1 cellular context compared by ENCODE assay signal in the genomic region with DNA sequence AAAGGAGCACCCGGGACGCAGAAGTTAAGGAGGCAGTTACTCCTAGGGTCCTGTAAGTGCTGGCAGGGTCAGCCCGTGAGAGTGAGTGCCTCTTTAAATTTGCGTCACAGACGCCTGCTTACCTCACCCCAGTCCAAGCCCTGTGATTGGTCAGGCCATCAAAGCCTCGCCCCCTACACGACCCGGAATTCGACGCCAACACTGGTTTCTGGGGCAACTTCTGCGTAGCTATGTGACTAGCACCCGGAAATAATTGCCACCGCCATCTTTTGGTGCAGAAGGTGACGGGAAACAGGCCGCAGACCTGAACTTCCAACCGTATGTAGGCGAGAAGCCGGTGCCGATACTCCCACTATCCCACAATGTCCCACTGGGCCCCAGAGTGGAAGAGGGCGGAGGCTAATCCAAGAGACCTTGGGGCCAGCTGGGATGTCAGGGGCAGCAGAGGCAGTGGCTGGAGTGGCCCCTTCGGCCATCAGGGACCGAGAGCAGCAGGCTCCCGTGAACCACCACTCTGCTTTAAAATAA.
A peak's percentile ranks its signal among the peaks of the same experiment; 100 is the strongest.
TF ChIP-seq lines count a peak whose summit lies in the region.

A gene (plus strand): TSS at position 265 of the 528 bp plus-strand sequence. CDS start 98 bp downstream, at position 363.

TF ChIP-seq in SK-N-SH, 30 proteins besides CTCF, POLR2A, EP300 and RAD21 (continued from another document):
- TF ChIP-seq, protein P1, sequence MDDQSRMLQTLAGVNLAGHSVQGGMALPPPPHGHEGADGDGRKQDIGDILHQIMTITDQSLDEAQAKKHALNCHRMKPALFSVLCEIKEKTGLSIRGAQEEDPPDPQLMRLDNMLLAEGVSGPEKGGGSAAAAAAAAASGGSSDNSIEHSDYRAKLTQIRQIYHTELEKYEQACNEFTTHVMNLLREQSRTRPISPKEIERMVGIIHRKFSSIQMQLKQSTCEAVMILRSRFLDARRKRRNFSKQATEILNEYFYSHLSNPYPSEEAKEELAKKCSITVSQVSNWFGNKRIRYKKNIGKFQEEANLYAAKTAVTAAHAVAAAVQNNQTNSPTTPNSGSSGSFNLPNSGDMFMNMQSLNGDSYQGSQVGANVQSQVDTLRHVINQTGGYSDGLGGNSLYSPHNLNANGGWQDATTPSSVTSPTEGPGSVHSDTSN (IDR thresholded peaks at IDR 0.05), result no peak
- TF ChIP-seq GABPA (IDR thresholded peaks at IDR 0.05; ENCODE audit: low read depth), result peak; percentile 65
- no peak for TF ChIP-seq JUND (IDR thresholded peaks at IDR 0.05)
- no peak for TF ChIP-seq FOSL2 (IDR thresholded peaks at IDR 0.05; ENCODE audit: borderline replicate concordance, low read depth)
- TF ChIP-seq GATA2 (CRISPR knock-in tag; IDR thresholded peaks at IDR 0.05), result no peak
- no peak for TF ChIP-seq FOXJ3 (CRISPR knock-in tag; IDR thresholded peaks at IDR 0.05)
